ENCODE assay signal across 12 cellular contexts in the genomic region with DNA sequence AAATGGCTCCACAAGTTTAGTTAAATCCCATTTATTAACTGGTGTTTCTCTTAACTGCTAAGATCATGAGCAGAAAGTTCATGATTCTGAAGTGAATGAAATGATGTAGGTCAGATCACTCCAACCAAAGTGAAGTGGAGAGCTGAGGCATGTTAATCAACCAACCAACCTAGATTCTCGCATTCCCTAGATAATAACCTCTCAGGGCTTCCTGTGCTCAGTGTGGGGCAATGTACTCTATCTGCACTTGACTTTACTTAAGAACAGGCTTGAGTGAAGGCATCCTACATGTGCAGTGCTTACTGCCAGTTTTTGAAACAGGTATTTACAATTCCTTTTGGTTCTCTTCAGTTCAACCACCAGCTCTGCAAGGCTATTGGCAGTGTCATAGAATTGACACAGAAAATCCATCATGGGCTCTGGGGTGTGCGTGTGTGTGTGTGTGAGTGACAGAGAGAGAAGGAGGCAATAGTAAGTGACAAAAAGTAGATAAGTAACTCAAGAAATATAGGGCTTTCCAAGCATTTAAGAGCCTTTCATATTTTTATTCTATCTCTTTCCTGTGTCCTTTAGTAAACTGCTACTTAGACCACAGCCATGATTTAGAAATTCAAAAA. TPM values are rescaled to one million over a fixed set of nuclear protein-coding genes. Genes with fewer than 3 reads are reported as not detected.
DNase-seq lines count a peak whose midpoint lies in the region; ATAC-seq and TF ChIP-seq lines count a peak whose summit lies in the region.
"Had no signal": no experiment of that assay in that cellular context is flagged by ENCODE, and none has a peak within 500 bp of the region (broad histone marks: within the 10 kb centered on the region; RNA-seq: fewer than 3 reads in every experiment).

No MANE protein-coding gene starts in this region.

- no peaks in the 10 kb centered on the region for H3K27me3 ChIP-seq in osteoblast (ENCODE audit: insufficient read depth, low read length)
- H3K27me3 ChIP-seq: ascending aorta, right lobe of liver, suprapubic skin had no signal

- H4K20me1 ChIP-seq in osteoblast (ENCODE audit: insufficient read depth, low read length) = no peaks in the 10 kb centered on the region

- peak overlapping the region; percentile 97 for H3K27ac ChIP-seq in osteoblast (ENCODE audit: low read depth, low read length)
- H3K27ac ChIP-seq: ascending aorta, HL-60, right lobe of liver, suprapubic skin had no signal

- DNase-seq in Caki2 (ENCODE audit: low read depth) = peak; percentile 12
- DNase-seq in HFFc6 = no peak
- DNase-seq in amniotic epithelial cell (ENCODE audit: low read depth) = peak; percentile 78
- DNase-seq in osteoblast (ENCODE audit: insufficient read length, low spot score, missing footprints) = no peak
- no peak for DNase-seq in NCI-H774 (lab: John Stamatoyannopoulos, UW)
- no peak for DNase-seq in cardiac septum (ENCODE audit: low spot score)
- DNase-seq: effector CD4-positive, alpha-beta T cell; right lobe of liver had no signal

- H3K79me2 ChIP-seq in osteoblast (ENCODE audit: insufficient read depth, low read length) = peaks cover 86% of the 10 kb centered on the region

- H2AFZ ChIP-seq in osteoblast (ENCODE audit: low read length) = no peak overlapping the region

- no peaks in the 10 kb centered on the region for H3K36me3 ChIP-seq in osteoblast (ENCODE audit: insufficient read depth, low read length)
- H3K36me3 ChIP-seq: ascending aorta, right lobe of liver, suprapubic skin had no signal

- no peaks in the 10 kb centered on the region for H3K9me3 Mint-ChIP-seq in HFFc6

- no peak overlapping the region for H3K4me2 ChIP-seq in osteoblast (ENCODE audit: insufficient read depth, low read length)

- peaks cover 91% of the 10 kb centered on the region for H3K4me1 Mint-ChIP-seq in HFFc6 (ENCODE audit: low read depth)

- ATAC-seq in HG02885 (IDR thresholded peaks at IDR 0.05; ENCODE audit: poor library complexity, unreplicated experiment) = no peak
- ATAC-seq: right lobe of liver had no signal

- peaks cover 22% of the 10 kb centered on the region for H3K36me3 Mint-ChIP-seq in HFFc6 (ENCODE audit: low read depth)

- no peak overlapping the region for H3K4me3 ChIP-seq in osteoblast (ENCODE audit: insufficient read depth, low read length)
- H3K4me3 ChIP-seq: ascending aorta, right lobe of liver, suprapubic skin had no signal

- H3K9me3 ChIP-seq in osteoblast (ENCODE audit: low read depth, low read length) = no peaks in the 10 kb centered on the region
- H3K9me3 ChIP-seq: ascending aorta, right lobe of liver, suprapubic skin had no signal

- no peak overlapping the region for H3K4me3 Mint-ChIP-seq in HFFc6

- in situ Hi-C loops in Caki2 (cut with HindIII; ENCODE audit: low pct_unique_long_range_greater_than_20kb, low sequenced_read_pairs) = no loop called here

- TF ChIP-seq CTCF in HFFc6 (IDR thresholded peaks at IDR 0.05) (no peak), osteoblast (IDR thresholded peaks at IDR 0.05; ENCODE audit: extremely low read depth, low read depth, low read length) (no peak)

- no peaks in the 10 kb centered on the region for H3K27me3 Mint-ChIP-seq in HFFc6 (ENCODE audit: insufficient read depth)

- peak overlapping the region; percentile 48 for H3K27ac Mint-ChIP-seq in HFFc6

- peaks cover 51% of the 10 kb centered on the region for H3K4me1 ChIP-seq in osteoblast (ENCODE audit: insufficient read depth, low read length)
- H3K4me1 ChIP-seq: ascending aorta had no signal

- intact Hi-C loops in cardiac septum (cut with DNase I) = no loop called here

RNA-seq across cellular contexts. Expression of gene DOCK10, which starts 28.7 kb away (rescaled TPM):
- total RNA-seq in Caki2 (2014; rRNA removed; shearing (Covaris generic); ENCODE audit: low replicate concordance) = 11.6 and 15.1 TPM in 2 replicates
- 10 to 100 TPM; 61.1 to 78.8 (median 75.8) TPM for total RNA-seq in HFFc6 (2021; fragmentation: NEBNext Ultra II Directional; extraction: Animal tissue kit (Norgen Biotek cat#: 25700))
- total RNA-seq in osteoblast (33.3 and 38.3 TPM in 2 replicates), cardiac septum (2.6 TPM)

Comparison
In these comparisons a context has a peak if more than half of its experiments do, and no peak if none do; other contexts are left out.
1. DNase-seq: peak in Caki2 (single experiment) and amniotic epithelial cell (single experiment); none in HFFc6 (single experiment), osteoblast (single experiment), NCI-H774 (single experiment) and cardiac septum (single experiment).